ENCODE assay signal across 9 cellular contexts in genomic region chr5:11904270-11904906, GRCh38. TPM values are rescaled to one million over a fixed set of nuclear protein-coding genes. Genes with fewer than 3 reads are reported as not detected.
DNase-seq lines count a peak whose midpoint lies in the region; ATAC-seq, FAIRE-seq and TF ChIP-seq lines count a peak whose summit lies in the region.
"Had no signal": no experiment of that assay in that cellular context is flagged by ENCODE, and none has a peak within 500 bp of the region (broad histone marks: within the 10 kb centered on the region; RNA-seq: fewer than 3 reads in every experiment).

Gene CTNND2 (minus strand): TSS chr5:11904446. CDS start chr5:11903853, 593 bp downstream.

- TF ChIP-seq POLR2A in Peyer's patch (IDR thresholded peaks at IDR 0.05), result no peak

- H3K4me1 Mint-ChIP-seq in Calu3 (ENCODE audit: low read depth, unreplicated experiment), result peaks cover 9% of the 10 kb centered on the region

- H3K9me3 ChIP-seq in Peyer's patch (no peaks in the 10 kb centered on the region), pancreas (no peaks in the 10 kb centered on the region)

- H3K4me3 ChIP-seq in Peyer's patch (peak within 1 kb of the TSS in 3 of 4 donors; percentile 18 to 40 (median 36)), pancreas (peak within 1 kb of the TSS; percentile 47 to 85 (median 68))

- TF ChIP-seq CTCF in Calu3 (IDR thresholded peaks at IDR 0.05; ENCODE audit: unreplicated experiment) (no peak), Peyer's patch (IDR thresholded peaks at IDR 0.05) (no peak), foreskin keratinocyte (conservative IDR thresholded peaks at IDR 0.05) (no peak), pancreas (IDR thresholded peaks at IDR 0.05) (no peak)

- 1% methylated on average over 43 to 63 of the region's 63 CpGs for WGBS in pancreas, 2 donors

- H3K9me3 Mint-ChIP-seq in Calu3 (ENCODE audit: low read depth, unreplicated experiment), result no peaks in the 10 kb centered on the region

- peak within 1 kb of the TSS; percentile 53 for H3K4me3 Mint-ChIP-seq in Calu3 (ENCODE audit: low read depth, unreplicated experiment)

- H3K27me3 ChIP-seq in Peyer's patch (no peaks in the 10 kb centered on the region), foreskin keratinocyte (peaks cover 84% of the 10 kb centered on the region), pancreas (no peaks in the 10 kb centered on the region)

- no TSS peak for BruUV-seq in Calu3 (replicated peaks; lab: Mats Ljungman, UMichigan)

- CTCF ChIA-PET in Calu3 (lab: Charles Lee), result interaction anchor here (0.5 to 0.9 kb wide), 3 partner anchors 10 to 185 kb away, joined by 3 to 4 read pairs (median 3); no protein-coding TSS in a partner anchor

- peak; percentile 63 for DNase-seq in Calu3
- no peak for DNase-seq in Peyer's patch
- DNase-seq in foreskin keratinocyte, result peak; percentile 20 to 32
- peak; percentile 66 to 91 (median 82) for DNase-seq in pancreas
- no peak for DNase-seq in kidney glomerular epithelial cell (lab: John Stamatoyannopoulos, UW)

- no peaks in the 10 kb centered on the region for H3K36me3 ChIP-seq in Peyer's patch
- H3K36me3 ChIP-seq in pancreas, result no peaks in the 10 kb centered on the region

- H3K27ac Mint-ChIP-seq in Calu3 (ENCODE audit: unreplicated experiment), result peak within 1 kb of the TSS; percentile 63

- ATAC-seq in HG02759 (IDR thresholded peaks at IDR 0.05; ENCODE audit: unreplicated experiment), result peak; percentile 56
- peak; percentile 84 for ATAC-seq in foreskin keratinocyte
- peak; percentile 58 to 80 (median 70) for ATAC-seq in pancreas
- no peak for ATAC-seq in HG02840 (IDR thresholded peaks at IDR 0.05; ENCODE audit: low FRiP score, unreplicated experiment)
- no peak for ATAC-seq in GM18517 (IDR thresholded peaks at IDR 0.05; ENCODE audit: unreplicated experiment)

- H3K4me1 ChIP-seq in Peyer's patch, result peaks cover 0 to 8% (median 0%) of the 10 kb centered on the region in 4 donors
- no peaks in the 10 kb centered on the region for H3K4me1 ChIP-seq in foreskin keratinocyte
- peaks cover 10 to 17% (median 16%) of the 10 kb centered on the region in 3 donors for H3K4me1 ChIP-seq in pancreas

- H3K27ac ChIP-seq in Peyer's patch (no peak within 1 kb of the TSS), foreskin keratinocyte (no peak within 1 kb of the TSS), pancreas (peak within 1 kb of the TSS; percentile 63 to 96 (median 86))
- H3K27ac ChIP-seq: epithelial cell of prostate had no signal

- FAIRE-seq in pancreas (lab: Jason Lieb, UNC), result no peak

- intact Hi-C loops in Calu3 (cut with micrococcal nuclease; ENCODE audit: unreplicated experiment), result loop anchor here (2.0 to 10.0 kb wide), 4 partner anchors 110 to 640 kb away; no protein-coding TSS in a partner anchor
- intact Hi-C loops in pancreas (cut with DNase I), result no loop called here

- peaks cover 25% of the 10 kb centered on the region for H3K36me3 Mint-ChIP-seq in Calu3 (ENCODE audit: insufficient read depth, unreplicated experiment)

- peaks cover 13% of the 10 kb centered on the region for H3K27me3 Mint-ChIP-seq in Calu3 (ENCODE audit: unreplicated experiment)

RNA-seq across cellular contexts. Expression of gene CTNND2, which starts in this region (rescaled TPM):
- total RNA-seq in Calu3 (2022), result 19.6 and 23.0 TPM in 2 replicates
- total RNA-seq in Peyer's patch, result 10 to 100 TPM in 1 of 4 donors, under 1 TPM in 2, not detected in 1; 0.18 to 14.9 (median 0.47) TPM
- 0.17 and 0.18 TPM in 2 replicates for total RNA-seq in foreskin keratinocyte
- 0.08 TPM in 2 replicates for polyA plus RNA-seq in foreskin keratinocyte
- 10 to 100 TPM; 36.2 to 62.8 (median 48.6) TPM for total RNA-seq in pancreas
- polyA plus RNA-seq in pancreas, result 10 to 100 TPM in 1 of 2 donors, 1 to 10 TPM in 1; 9.2 to 30.7 TPM

Comparison
In these comparisons a context has a peak if more than half of its experiments do, and no peak if none do; other contexts are left out.
1. Peak in DNase-seq and ATAC-seq in foreskin keratinocyte; RNA of the gene not detected or under 1 TPM.
2. DNase-seq: peak in Calu3 (single experiment) and pancreas (6 of 6); none in Peyer's patch (0 of 3) and kidney glomerular epithelial cell (single experiment).
3. ATAC-seq: peak in HG02759 (single experiment) and pancreas (4 of 4); none in HG02840 (single experiment) and GM18517 (single experiment).
4. H3K27ac ChIP-seq: peak in pancreas (4 of 4); none in Peyer's patch (0 of 4) and foreskin keratinocyte (single experiment).